1 cellular context compared by ENCODE assay signal in the genomic region with DNA sequence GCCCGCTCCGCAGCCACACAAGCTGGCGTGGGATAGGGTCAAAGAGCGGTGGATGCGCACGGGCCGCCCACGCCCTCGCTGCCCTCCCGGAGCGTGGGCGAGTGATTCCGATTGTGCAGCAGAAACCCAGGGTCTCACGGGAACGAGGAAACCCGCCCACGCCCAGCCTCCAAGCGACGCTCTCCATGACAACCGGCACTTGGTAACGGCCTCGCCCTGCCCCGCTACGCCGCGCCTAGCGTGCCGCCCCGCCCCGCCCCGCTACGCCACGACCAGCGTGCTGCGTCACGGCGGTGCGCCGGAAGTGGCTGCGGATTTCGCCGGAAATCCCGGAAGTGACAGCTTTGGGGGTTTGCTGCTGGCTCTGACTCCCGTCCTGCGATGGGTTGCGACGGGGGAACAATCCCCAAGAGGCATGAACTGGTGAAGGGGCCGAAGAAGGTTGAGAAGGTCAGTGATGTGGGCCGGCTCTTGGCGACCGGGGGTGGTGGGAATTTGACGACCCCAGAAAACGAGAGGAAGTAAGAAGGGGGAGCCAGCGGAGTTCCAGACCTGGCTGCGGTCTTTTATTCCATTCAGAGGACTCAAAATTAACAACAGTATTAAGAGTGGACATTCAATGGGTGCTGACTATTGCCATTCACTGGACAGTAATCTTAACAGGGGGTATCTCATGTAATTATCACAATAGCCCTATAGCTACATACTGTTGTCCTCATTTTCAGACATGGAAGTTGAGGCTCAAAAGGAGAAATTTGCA.
A peak's percentile ranks its signal among the peaks of the same experiment; 100 is the strongest.
TF ChIP-seq lines count a peak whose summit lies in the region.

A gene with protein sequence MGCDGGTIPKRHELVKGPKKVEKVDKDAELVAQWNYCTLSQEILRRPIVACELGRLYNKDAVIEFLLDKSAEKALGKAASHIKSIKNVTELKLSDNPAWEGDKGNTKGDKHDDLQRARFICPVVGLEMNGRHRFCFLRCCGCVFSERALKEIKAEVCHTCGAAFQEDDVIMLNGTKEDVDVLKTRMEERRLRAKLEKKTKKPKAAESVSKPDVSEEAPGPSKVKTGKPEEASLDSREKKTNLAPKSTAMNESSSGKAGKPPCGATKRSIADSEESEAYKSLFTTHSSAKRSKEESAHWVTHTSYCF (plus strand): TSS at position 311 of the 760 bp plus-strand sequence. CDS start 71 bp downstream, at position 382.

TF ChIP-seq in GM12878, 131 proteins besides CTCF, POLR2A, EP300 and RAD21 (continued from another document and continues in another):
- TF ChIP-seq, protein P1, sequence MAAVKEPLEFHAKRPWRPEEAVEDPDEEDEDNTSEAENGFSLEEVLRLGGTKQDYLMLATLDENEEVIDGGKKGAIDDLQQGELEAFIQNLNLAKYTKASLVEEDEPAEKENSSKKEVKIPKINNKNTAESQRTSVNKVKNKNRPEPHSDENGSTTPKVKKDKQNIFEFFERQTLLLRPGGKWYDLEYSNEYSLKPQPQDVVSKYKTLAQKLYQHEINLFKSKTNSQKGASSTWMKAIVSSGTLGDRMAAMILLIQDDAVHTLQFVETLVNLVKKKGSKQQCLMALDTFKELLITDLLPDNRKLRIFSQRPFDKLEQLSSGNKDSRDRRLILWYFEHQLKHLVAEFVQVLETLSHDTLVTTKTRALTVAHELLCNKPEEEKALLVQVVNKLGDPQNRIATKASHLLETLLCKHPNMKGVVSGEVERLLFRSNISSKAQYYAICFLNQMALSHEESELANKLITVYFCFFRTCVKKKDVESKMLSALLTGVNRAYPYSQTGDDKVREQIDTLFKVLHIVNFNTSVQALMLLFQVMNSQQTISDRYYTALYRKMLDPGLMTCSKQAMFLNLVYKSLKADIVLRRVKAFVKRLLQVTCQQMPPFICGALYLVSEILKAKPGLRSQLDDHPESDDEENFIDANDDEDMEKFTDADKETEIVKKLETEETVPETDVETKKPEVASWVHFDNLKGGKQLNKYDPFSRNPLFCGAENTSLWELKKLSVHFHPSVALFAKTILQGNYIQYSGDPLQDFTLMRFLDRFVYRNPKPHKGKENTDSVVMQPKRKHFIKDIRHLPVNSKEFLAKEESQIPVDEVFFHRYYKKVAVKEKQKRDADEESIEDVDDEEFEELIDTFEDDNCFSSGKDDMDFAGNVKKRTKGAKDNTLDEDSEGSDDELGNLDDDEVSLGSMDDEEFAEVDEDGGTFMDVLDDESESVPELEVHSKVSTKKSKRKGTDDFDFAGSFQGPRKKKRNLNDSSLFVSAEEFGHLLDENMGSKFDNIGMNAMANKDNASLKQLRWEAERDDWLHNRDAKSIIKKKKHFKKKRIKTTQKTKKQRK (IDR thresholded peaks at IDR 0.05; ENCODE audit: low read depth, low read length), result no peak; the same call in 1 of the 2 replicates
- TF ChIP-seq ZZZ3 (IDR thresholded peaks at IDR 0.05; ENCODE audit: control insufficient read depth, insufficient read length, low read depth), result no peak
- peak; percentile 52; the same call in 1 of the 3 replicates for TF ChIP-seq POU2F2 (IDR thresholded peaks at IDR 0.05; ENCODE audit: borderline replicate concordance, low read depth, low read length)
- no peak for TF ChIP-seq ZNF274 (IDR thresholded peaks at IDR 0.05; ENCODE audit: insufficient read depth, insufficient read length)
- peak; percentile 25; the same call in 1 of the 2 replicates for TF ChIP-seq ZBED1 (IDR thresholded peaks at IDR 0.05; ENCODE audit: borderline replicate concordance)
- TF ChIP-seq IKZF2 (IDR thresholded peaks at IDR 0.05), result peak; percentile 59 to 73; a peak in 3 of 4 replicates
- no peak for TF ChIP-seq EZH2 (IDR thresholded peaks at IDR 0.05; ENCODE audit: borderline replicate concordance, control insufficient read depth, low read depth, low read length)
- no peak for TF ChIP-seq RAD51 (IDR thresholded peaks at IDR 0.05)
- peak; percentile 95 for TF ChIP-seq IKZF1 (conservative IDR thresholded peaks at IDR 0.05)
- TF ChIP-seq KAT2A (conservative IDR thresholded peaks at IDR 0.05; ENCODE audit: control insufficient read depth, low read depth, low read length), result no peak
- 0 out of 2 replicates have a peak, but pooled peaks have one; percentile 46 for TF ChIP-seq ZNF207 (IDR thresholded peaks at IDR 0.05; ENCODE audit: borderline replicate concordance)
- peak; percentile 98 for TF ChIP-seq BMI1 (IDR thresholded peaks at IDR 0.05; ENCODE audit: borderline replicate concordance)
- TF ChIP-seq, protein P2, sequence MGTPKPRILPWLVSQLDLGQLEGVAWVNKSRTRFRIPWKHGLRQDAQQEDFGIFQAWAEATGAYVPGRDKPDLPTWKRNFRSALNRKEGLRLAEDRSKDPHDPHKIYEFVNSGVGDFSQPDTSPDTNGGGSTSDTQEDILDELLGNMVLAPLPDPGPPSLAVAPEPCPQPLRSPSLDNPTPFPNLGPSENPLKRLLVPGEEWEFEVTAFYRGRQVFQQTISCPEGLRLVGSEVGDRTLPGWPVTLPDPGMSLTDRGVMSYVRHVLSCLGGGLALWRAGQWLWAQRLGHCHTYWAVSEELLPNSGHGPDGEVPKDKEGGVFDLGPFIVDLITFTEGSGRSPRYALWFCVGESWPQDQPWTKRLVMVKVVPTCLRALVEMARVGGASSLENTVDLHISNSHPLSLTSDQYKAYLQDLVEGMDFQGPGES (IDR thresholded peaks at IDR 0.05), result no peak
- TF ChIP-seq, protein P3, sequence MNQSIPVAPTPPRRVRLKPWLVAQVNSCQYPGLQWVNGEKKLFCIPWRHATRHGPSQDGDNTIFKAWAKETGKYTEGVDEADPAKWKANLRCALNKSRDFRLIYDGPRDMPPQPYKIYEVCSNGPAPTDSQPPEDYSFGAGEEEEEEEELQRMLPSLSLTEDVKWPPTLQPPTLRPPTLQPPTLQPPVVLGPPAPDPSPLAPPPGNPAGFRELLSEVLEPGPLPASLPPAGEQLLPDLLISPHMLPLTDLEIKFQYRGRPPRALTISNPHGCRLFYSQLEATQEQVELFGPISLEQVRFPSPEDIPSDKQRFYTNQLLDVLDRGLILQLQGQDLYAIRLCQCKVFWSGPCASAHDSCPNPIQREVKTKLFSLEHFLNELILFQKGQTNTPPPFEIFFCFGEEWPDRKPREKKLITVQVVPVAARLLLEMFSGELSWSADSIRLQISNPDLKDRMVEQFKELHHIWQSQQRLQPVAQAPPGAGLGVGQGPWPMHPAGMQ (IDR thresholded peaks at IDR 0.05; ENCODE audit: borderline replicate concordance), result no peak
- peak; percentile 63 for TF ChIP-seq SIX5 (IDR thresholded peaks at IDR 0.05; ENCODE audit: low read depth, low read length, severe bottlenecking)
- no peak for TF ChIP-seq SMARCA5 (IDR thresholded peaks at IDR 0.05)
- no peak for TF ChIP-seq NFYA (IDR thresholded peaks at IDR 0.05; ENCODE audit: borderline replicate concordance, low read depth, low read length)
- no peak for TF ChIP-seq ZNF622 (IDR thresholded peaks at IDR 0.05)
- no peak for TF ChIP-seq MTA2 (IDR thresholded peaks at IDR 0.05; ENCODE audit: low read depth)
- TF ChIP-seq BACH1 (IDR thresholded peaks at IDR 0.05; ENCODE audit: borderline replicate concordance), result 0 out of 2 replicates have a peak, but pooled peaks have one; percentile 25
- peak; percentile 58; the same call in 1 of the 2 replicates for TF ChIP-seq TAF1 (IDR thresholded peaks at IDR 0.05; ENCODE audit: borderline replicate concordance, low read depth, low read length)
- TF ChIP-seq FOS (IDR thresholded peaks at IDR 0.05; ENCODE audit: borderline replicate concordance, extremely low read depth, insufficient read length), result no peak
- no peak for TF ChIP-seq RCOR1 (conservative IDR thresholded peaks at IDR 0.05; ENCODE audit: low read depth, low read length)
- 0 out of 2 replicates have a peak, but pooled peaks have one; percentile 32 for TF ChIP-seq TCF3 (IDR thresholded peaks at IDR 0.05; ENCODE audit: borderline replicate concordance, insufficient read depth, low read depth, low read length)
- TF ChIP-seq RBBP5 (conservative IDR thresholded peaks at IDR 0.05), result no peak
- TF ChIP-seq POLR2AphosphoS2 (IDR thresholded peaks at IDR 0.05; ENCODE audit: low read depth, low read length), result peak; percentile 91
- TF ChIP-seq SMAD1 (IDR thresholded peaks at IDR 0.05; ENCODE audit: low read depth, partially characterized antibody), result no peak
- TF ChIP-seq NBN (IDR thresholded peaks at IDR 0.05), result peak; percentile 88
- TF ChIP-seq CBX3 (IDR thresholded peaks at IDR 0.05; ENCODE audit: borderline replicate concordance, low read depth), result no peak
- peak in 1 of 2 experiments; percentile 87; a peak in 2 of 4 replicates for TF ChIP-seq ETV6 (conservative IDR thresholded peaks at IDR 0.05 in 1 of 2, IDR thresholded peaks at IDR 0.05 in 1 of 2; ENCODE audit: borderline replicate concordance in 1 of 2, low read depth in 1 of 2)
- TF ChIP-seq SMAD5 (IDR thresholded peaks at IDR 0.05; ENCODE audit: low read depth), result no peak; the same call in 1 of the 2 replicates
- TF ChIP-seq MYB (IDR thresholded peaks at IDR 0.05; ENCODE audit: borderline replicate concordance, low read depth, low read length), result no peak
- TF ChIP-seq, protein P4, sequence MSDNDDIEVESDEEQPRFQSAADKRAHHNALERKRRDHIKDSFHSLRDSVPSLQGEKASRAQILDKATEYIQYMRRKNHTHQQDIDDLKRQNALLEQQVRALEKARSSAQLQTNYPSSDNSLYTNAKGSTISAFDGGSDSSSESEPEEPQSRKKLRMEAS (IDR thresholded peaks at IDR 0.05; ENCODE audit: low read depth, low read length), result peak; percentile 42; the same call in 1 of the 2 replicates
- TF ChIP-seq, protein P5, sequence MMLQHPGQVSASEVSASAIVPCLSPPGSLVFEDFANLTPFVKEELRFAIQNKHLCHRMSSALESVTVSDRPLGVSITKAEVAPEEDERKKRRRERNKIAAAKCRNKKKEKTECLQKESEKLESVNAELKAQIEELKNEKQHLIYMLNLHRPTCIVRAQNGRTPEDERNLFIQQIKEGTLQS (IDR thresholded peaks at IDR 0.05; ENCODE audit: borderline replicate concordance, extremely low read depth, low read depth, low read length), result peak; percentile 80; the same call in 1 of the 2 replicates
- TF ChIP-seq JUND (IDR thresholded peaks at IDR 0.05; ENCODE audit: low read depth, low read length), result peak; percentile 25; the same call in 1 of the 2 replicates
- TF ChIP-seq, protein P6, sequence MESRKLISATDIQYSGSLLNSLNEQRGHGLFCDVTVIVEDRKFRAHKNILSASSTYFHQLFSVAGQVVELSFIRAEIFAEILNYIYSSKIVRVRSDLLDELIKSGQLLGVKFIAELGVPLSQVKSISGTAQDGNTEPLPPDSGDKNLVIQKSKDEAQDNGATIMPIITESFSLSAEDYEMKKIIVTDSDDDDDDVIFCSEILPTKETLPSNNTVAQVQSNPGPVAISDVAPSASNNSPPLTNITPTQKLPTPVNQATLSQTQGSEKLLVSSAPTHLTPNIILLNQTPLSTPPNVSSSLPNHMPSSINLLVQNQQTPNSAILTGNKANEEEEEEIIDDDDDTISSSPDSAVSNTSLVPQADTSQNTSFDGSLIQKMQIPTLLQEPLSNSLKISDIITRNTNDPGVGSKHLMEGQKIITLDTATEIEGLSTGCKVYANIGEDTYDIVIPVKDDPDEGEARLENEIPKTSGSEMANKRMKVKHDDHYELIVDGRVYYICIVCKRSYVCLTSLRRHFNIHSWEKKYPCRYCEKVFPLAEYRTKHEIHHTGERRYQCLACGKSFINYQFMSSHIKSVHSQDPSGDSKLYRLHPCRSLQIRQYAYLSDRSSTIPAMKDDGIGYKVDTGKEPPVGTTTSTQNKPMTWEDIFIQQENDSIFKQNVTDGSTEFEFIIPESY (IDR thresholded peaks at IDR 0.05), result no peak
- peak; percentile 83 for TF ChIP-seq POLR2AphosphoS5 (IDR thresholded peaks at IDR 0.05; ENCODE audit: low read length)
- TF ChIP-seq MXI1 (IDR thresholded peaks at IDR 0.05; ENCODE audit: low read depth, low read length), result peak; percentile 99
- TF ChIP-seq HDGF (IDR thresholded peaks at IDR 0.05), result 0 out of 2 replicates have a peak, but pooled peaks have one; percentile 61
- TF ChIP-seq, protein P7, sequence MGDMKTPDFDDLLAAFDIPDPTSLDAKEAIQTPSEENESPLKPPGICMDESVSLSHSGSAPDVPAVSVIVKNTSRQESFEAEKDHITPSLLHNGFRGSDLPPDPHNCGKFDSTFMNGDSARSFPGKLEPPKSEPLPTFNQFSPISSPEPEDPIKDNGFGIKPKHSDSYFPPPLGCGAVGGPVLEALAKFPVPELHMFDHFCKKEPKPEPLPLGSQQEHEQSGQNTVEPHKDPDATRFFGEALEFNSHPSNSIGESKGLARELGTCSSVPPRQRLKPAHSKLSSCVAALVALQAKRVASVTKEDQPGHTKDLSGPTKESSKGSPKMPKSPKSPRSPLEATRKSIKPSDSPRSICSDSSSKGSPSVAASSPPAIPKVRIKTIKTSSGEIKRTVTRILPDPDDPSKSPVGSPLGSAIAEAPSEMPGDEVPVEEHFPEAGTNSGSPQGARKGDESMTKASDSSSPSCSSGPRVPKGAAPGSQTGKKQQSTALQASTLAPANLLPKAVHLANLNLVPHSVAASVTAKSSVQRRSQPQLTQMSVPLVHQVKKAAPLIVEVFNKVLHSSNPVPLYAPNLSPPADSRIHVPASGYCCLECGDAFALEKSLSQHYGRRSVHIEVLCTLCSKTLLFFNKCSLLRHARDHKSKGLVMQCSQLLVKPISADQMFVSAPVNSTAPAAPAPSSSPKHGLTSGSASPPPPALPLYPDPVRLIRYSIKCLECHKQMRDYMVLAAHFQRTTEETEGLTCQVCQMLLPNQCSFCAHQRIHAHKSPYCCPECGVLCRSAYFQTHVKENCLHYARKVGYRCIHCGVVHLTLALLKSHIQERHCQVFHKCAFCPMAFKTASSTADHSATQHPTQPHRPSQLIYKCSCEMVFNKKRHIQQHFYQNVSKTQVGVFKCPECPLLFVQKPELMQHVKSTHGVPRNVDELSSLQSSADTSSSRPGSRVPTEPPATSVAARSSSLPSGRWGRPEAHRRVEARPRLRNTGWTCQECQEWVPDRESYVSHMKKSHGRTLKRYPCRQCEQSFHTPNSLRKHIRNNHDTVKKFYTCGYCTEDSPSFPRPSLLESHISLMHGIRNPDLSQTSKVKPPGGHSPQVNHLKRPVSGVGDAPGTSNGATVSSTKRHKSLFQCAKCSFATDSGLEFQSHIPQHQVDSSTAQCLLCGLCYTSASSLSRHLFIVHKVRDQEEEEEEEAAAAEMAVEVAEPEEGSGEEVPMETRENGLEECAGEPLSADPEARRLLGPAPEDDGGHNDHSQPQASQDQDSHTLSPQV (IDR thresholded peaks at IDR 0.05), result no peak
